ENCODE assay signal across 1 cellular context in the genomic region with DNA sequence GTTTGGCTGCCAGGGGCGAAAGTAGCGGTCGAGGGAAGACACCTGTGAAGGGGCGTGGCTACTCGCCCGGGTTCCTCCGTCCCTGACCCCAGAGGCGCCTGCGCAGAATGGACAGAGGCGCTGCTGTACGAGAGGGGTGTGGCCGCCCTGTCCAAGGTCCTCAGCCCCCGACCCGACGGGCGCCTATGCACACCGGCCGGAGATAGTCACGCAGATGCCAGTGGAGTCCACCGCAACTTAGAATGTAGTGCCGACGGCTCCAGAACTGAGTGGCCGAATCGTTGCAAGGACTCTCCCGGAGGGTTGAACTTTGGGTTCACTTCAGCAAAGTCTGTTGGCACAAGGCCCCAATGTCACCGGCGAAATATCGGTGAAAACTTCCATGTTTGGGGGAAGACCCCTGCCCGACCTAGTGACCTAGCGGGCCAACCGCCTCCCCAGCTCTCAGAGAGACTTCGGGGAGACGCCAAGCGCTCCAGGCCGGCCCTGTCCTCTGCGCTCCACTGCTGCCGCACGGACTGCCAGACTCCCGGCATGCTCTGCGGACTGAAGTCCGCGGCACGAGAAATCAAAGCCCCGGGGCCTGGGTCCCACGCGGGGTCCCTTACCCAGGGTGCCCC.
TF ChIP-seq lines count a peak whose summit lies in the region.

No MANE protein-coding gene starts in this region.

TF ChIP-seq in HepG2, 621 proteins besides CTCF, POLR2A, EP300 and RAD21 (continued from another document and continues in another):
- TF ChIP-seq ZNF431 (CRISPR knock-in tag; IDR thresholded peaks at IDR 0.05; ENCODE audit: borderline replicate concordance, low read depth) (peak; percentile 88; the same call in 1 of the 2 replicates), ZNF251 (CRISPR knock-in tag; IDR thresholded peaks at IDR 0.05) (peak; percentile 79; the same call in 1 of the 2 replicates), ZNF354B (CRISPR knock-in tag; IDR thresholded peaks at IDR 0.05) (peak; percentile 5; the same call in 1 of the 2 replicates), ZNF75D (CRISPR knock-in tag; IDR thresholded peaks at IDR 0.05; ENCODE audit: borderline replicate concordance) (peak; percentile 20; the same call in 1 of the 2 replicates), RARA (CRISPR knock-in tag; IDR thresholded peaks at IDR 0.05) (peak; percentile 89), ZNF143 (CRISPR knock-in tag; IDR thresholded peaks at IDR 0.05) (peak; percentile 93), ZNF609 (CRISPR knock-in tag; IDR thresholded peaks at IDR 0.05; ENCODE audit: borderline replicate concordance) (peak; percentile 88), TEAD2 (CRISPR knock-in tag; IDR thresholded peaks at IDR 0.05) (no peak), GATA4 (IDR thresholded peaks at IDR 0.05; ENCODE audit: borderline replicate concordance, low read depth) (peak; percentile 85), ZBTB3 (CRISPR knock-in tag; IDR thresholded peaks at IDR 0.05; ENCODE audit: borderline replicate concordance, low read depth) (peak; percentile 93), ZNF253 (CRISPR knock-in tag; IDR thresholded peaks at IDR 0.05; ENCODE audit: borderline replicate concordance) (peak; percentile 92; the same call in 1 of the 2 replicates), NFIB (CRISPR knock-in tag; IDR thresholded peaks at IDR 0.05; ENCODE audit: borderline replicate concordance) (no peak), GATAD1 (CRISPR knock-in tag; IDR thresholded peaks at IDR 0.05) (peak; percentile 79), ZNF788 (CRISPR knock-in tag; IDR thresholded peaks at IDR 0.05; ENCODE audit: borderline replicate concordance) (peak; percentile 98), MBD4 (IDR thresholded peaks at IDR 0.05; ENCODE audit: borderline replicate concordance, low read length) (no peak), IRX3 (CRISPR knock-in tag; IDR thresholded peaks at IDR 0.05; ENCODE audit: borderline replicate concordance, low read depth) (peak; percentile 89), ZNF768 (CRISPR knock-in tag; IDR thresholded peaks at IDR 0.05) (peak; percentile 86; the same call in 1 of the 2 replicates), ISX (CRISPR knock-in tag; conservative IDR thresholded peaks at IDR 0.05) (peak; percentile 28; the same call in 1 of the 2 replicates), KDM2A (CRISPR knock-in tag; IDR thresholded peaks at IDR 0.05; ENCODE audit: borderline replicate concordance, low read depth) (peak; percentile 98), SNAI1 (CRISPR knock-in tag; IDR thresholded peaks at IDR 0.05; ENCODE audit: borderline replicate concordance) (peak; percentile 100), TCF7L2 (IDR thresholded peaks at IDR 0.05; ENCODE audit: low read depth, low read length) (no peak), SNAPC5 (CRISPR knock-in tag; IDR thresholded peaks at IDR 0.05; ENCODE audit: borderline replicate concordance) (no peak), ZNF530 (CRISPR knock-in tag; IDR thresholded peaks at IDR 0.05; ENCODE audit: low read depth) (no peak), HNRNPUL1 (IDR thresholded peaks at IDR 0.05; ENCODE audit: low read depth, low read length) (no peak), ZNF704 (CRISPR knock-in tag; IDR thresholded peaks at IDR 0.05; ENCODE audit: borderline replicate concordance) (peak; percentile 98; the same call in 1 of the 2 replicates), MAFK (conservative IDR thresholded peaks at IDR 0.05 in 1 of 2, IDR thresholded peaks at IDR 0.05 in 1 of 2; ENCODE audit: low read length in 2 of 2) (no peak), TARDBP (CRISPR knock-in tag; IDR thresholded peaks at IDR 0.05) (peak; percentile 68), SIN3B (IDR thresholded peaks at IDR 0.05; ENCODE audit: low read length) (peak; percentile 63; the same call in 1 of the 2 replicates), MEF2D (CRISPR knock-in tag; IDR thresholded peaks at IDR 0.05) (peak; percentile 95), PRMT3 (CRISPR knock-in tag; IDR thresholded peaks at IDR 0.05; ENCODE audit: borderline replicate concordance, low read depth) (peak; percentile 66; the same call in 1 of the 2 replicates), THAP11 (CRISPR knock-in tag; IDR thresholded peaks at IDR 0.05) (peak; percentile 75), CREM (IDR thresholded peaks at IDR 0.05) (peak; percentile 77), CREM (CRISPR knock-in tag; IDR thresholded peaks at IDR 0.05) (peak; percentile 26; the same call in 1 of the 2 replicates), MLXIP (CRISPR knock-in tag; IDR thresholded peaks at IDR 0.05; ENCODE audit: borderline replicate concordance) (peak; percentile 54)
- TF ChIP-seq, protein P1, sequence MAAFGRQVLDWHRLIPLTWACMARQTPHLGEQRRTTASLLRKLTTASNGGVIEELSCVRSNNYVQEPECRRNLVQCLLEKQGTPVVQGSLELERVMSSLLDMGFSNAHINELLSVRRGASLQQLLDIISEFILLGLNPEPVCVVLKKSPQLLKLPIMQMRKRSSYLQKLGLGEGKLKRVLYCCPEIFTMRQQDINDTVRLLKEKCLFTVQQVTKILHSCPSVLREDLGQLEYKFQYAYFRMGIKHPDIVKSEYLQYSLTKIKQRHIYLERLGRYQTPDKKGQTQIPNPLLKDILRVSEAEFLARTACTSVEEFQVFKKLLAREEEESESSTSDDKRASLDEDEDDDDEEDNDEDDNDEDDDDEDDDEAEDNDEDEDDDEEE (CRISPR knock-in tag; IDR thresholded peaks at IDR 0.05): peak; percentile 99
- TF ChIP-seq, protein P2, sequence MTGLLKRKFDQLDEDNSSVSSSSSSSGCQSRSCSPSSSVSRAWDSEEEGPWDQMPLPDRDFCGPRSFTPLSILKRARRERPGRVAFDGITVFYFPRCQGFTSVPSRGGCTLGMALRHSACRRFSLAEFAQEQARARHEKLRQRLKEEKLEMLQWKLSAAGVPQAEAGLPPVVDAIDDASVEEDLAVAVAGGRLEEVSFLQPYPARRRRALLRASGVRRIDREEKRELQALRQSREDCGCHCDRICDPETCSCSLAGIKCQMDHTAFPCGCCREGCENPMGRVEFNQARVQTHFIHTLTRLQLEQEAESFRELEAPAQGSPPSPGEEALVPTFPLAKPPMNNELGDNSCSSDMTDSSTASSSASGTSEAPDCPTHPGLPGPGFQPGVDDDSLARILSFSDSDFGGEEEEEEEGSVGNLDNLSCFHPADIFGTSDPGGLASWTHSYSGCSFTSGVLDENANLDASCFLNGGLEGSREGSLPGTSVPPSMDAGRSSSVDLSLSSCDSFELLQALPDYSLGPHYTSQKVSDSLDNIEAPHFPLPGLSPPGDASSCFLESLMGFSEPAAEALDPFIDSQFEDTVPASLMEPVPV (CRISPR knock-in tag; IDR thresholded peaks at IDR 0.05): peak; percentile 55; the same call in 1 of the 2 replicates
- TF ChIP-seq, protein P3, sequence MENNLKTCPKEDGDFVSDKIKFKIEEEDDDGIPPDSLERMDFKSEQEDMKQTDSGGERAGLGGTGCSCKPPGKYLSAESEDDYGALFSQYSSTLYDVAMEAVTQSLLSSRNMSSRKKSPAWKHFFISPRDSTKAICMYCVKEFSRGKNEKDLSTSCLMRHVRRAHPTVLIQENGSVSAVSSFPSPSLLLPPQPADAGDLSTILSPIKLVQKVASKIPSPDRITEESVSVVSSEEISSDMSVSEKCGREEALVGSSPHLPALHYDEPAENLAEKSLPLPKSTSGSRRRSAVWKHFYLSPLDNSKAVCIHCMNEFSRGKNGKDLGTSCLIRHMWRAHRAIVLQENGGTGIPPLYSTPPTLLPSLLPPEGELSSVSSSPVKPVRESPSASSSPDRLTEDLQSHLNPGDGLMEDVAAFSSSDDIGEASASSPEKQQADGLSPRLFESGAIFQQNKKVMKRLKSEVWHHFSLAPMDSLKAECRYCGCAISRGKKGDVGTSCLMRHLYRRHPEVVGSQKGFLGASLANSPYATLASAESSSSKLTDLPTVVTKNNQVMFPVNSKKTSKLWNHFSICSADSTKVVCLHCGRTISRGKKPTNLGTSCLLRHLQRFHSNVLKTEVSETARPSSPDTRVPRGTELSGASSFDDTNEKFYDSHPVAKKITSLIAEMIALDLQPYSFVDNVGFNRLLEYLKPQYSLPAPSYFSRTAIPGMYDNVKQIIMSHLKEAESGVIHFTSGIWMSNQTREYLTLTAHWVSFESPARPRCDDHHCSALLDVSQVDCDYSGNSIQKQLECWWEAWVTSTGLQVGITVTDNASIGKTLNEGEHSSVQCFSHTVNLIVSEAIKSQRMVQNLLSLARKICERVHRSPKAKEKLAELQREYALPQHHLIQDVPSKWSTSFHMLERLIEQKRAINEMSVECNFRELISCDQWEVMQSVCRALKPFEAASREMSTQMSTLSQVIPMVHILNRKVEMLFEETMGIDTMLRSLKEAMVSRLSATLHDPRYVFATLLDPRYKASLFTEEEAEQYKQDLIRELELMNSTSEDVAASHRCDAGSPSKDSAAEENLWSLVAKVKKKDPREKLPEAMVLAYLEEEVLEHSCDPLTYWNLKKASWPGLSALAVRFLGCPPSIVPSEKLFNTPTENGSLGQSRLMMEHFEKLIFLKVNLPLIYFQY (CRISPR knock-in tag; IDR thresholded peaks at IDR 0.05; ENCODE audit: borderline replicate concordance): peak; percentile 85
- TF ChIP-seq, protein P4, sequence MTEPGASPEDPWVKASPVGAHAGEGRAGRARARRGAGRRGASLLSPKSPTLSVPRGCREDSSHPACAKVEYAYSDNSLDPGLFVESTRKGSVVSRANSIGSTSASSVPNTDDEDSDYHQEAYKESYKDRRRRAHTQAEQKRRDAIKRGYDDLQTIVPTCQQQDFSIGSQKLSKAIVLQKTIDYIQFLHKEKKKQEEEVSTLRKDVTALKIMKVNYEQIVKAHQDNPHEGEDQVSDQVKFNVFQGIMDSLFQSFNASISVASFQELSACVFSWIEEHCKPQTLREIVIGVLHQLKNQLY (CRISPR knock-in tag; IDR thresholded peaks at IDR 0.05): peak; percentile 74; the same call in 1 of the 2 replicates
- TF ChIP-seq, protein P5, sequence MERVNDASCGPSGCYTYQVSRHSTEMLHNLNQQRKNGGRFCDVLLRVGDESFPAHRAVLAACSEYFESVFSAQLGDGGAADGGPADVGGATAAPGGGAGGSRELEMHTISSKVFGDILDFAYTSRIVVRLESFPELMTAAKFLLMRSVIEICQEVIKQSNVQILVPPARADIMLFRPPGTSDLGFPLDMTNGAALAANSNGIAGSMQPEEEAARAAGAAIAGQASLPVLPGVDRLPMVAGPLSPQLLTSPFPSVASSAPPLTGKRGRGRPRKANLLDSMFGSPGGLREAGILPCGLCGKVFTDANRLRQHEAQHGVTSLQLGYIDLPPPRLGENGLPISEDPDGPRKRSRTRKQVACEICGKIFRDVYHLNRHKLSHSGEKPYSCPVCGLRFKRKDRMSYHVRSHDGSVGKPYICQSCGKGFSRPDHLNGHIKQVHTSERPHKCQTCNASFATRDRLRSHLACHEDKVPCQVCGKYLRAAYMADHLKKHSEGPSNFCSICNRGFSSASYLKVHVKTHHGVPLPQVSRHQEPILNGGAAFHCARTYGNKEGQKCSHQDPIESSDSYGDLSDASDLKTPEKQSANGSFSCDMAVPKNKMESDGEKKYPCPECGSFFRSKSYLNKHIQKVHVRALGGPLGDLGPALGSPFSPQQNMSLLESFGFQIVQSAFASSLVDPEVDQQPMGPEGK (CRISPR knock-in tag; IDR thresholded peaks at IDR 0.05): peak; percentile 90
